ENCODE assay signal across 15 cellular contexts in the genomic region with DNA sequence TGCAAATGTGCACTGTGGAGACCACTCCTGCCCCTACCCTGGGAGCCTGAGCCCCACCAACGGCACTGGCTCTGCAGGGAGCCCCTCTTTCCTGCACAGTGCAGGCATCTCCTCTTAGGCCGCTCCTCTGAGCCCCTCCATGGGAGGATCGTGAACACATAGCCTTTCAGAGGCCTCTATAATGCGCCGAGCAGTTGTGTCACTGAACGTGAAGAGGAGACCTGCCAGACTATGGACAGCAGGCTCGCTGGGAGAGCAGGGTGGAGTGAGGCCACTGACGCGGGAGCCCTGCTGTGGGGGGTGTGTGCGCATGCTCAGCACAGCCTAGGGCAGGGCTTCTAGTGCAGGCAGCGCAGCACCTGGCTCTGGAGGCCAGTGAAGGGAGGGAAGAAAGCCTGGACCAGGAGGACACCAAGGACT.
A peak's percentile ranks its signal among the peaks of the same experiment; 100 is the strongest.
DNase-seq lines count a peak whose midpoint lies in the region; ATAC-seq and TF ChIP-seq lines count a peak whose summit lies in the region.
"Had no signal": no experiment of that assay in that cellular context is flagged by ENCODE, and none has a peak within 500 bp of the region (broad histone marks: within the 10 kb centered on the region; RNA-seq: fewer than 3 reads in every experiment).

No MANE protein-coding gene starts in this region.

- H3K9me3 ChIP-seq in right atrium auricular region (no peaks in the 10 kb centered on the region), lower lobe of right lung (no peaks in the 10 kb centered on the region)
- H3K9me3 ChIP-seq: vagina had no signal

- DNase-seq in right atrium auricular region (ENCODE audit: low spot score), result peak; percentile 30
- no peak for DNase-seq in Right ventricle myocardium inferior (ENCODE audit: missing footprints)
- peak; percentile 78 for DNase-seq in SHP77 treated with DMSO at 0.1 percent for 48 hours (lab: John Stamatoyannopoulos, UW)
- no peak for DNase-seq in lower lobe of right lung
- no peak for DNase-seq in T-helper 9 cell
- no peak for DNase-seq in DMS153 treated with DMSO at 0.1 percent for 48 hours (lab: John Stamatoyannopoulos, UW; ENCODE audit: unreplicated experiment)
- DNase-seq in activated CD4-positive, alpha-beta T cell treated with anti-CD3 and anti-CD28 coated beads, Interleukin-2, amount 50 U/mL, for 1 hour, result no peak
- DNase-seq: CD4-positive, CD25-positive, alpha-beta regulatory T cell; DMS79; HFFc6; natural killer cell; NCI-H2081 had no signal

- no peaks in the 10 kb centered on the region for H3K27me3 ChIP-seq in right atrium auricular region
- H3K27me3 ChIP-seq in lower lobe of right lung (ENCODE audit: low read depth), result no peaks in the 10 kb centered on the region
- H3K27me3 ChIP-seq: vagina had no signal

- TF ChIP-seq CTCF in right atrium auricular region (IDR thresholded peaks at IDR 0.05) (no peak), lower lobe of right lung (IDR thresholded peaks at IDR 0.05) (no peak)

- intact Hi-C loops in Right ventricle myocardium inferior (cut with DNase I) (loop anchor here (5.0 kb wide), 1 partner anchor 52 kb away; no protein-coding TSS in a partner anchor), lower lobe of right lung (cut with DNase I) (no loop called here)

- H3K4me1 ChIP-seq in right atrium auricular region, result peaks cover 0 to 15% of the 10 kb centered on the region in 2 donors
- peaks cover 11% of the 10 kb centered on the region for H3K4me1 ChIP-seq in lower lobe of right lung
- H3K4me1 ChIP-seq: vagina had no signal

- H3K4me3 ChIP-seq in right atrium auricular region, result no peak overlapping the region
- H3K4me3 ChIP-seq in lower lobe of right lung, result no peak overlapping the region
- H3K4me3 ChIP-seq: vagina had no signal

- H3K27ac ChIP-seq in right atrium auricular region (no peak overlapping the region), lower lobe of right lung (no peak overlapping the region)
- H3K27ac ChIP-seq: vagina had no signal

- no peak for ATAC-seq in Right ventricle myocardium inferior
- ATAC-seq in lower lobe of right lung, result peak; percentile 13 to 50
- ATAC-seq in HG03175 (IDR thresholded peaks at IDR 0.05; ENCODE audit: unreplicated experiment), result no peak
- ATAC-seq: activated CD4-positive, CD25-positive, alpha-beta regulatory T cell treated with anti-CD3 and anti-CD28 coated beads, Interleukin-2, amount 50 U/mL, for 24 hours had no signal

- H3K36me3 ChIP-seq in right atrium auricular region, result no peaks in the 10 kb centered on the region
- no peaks in the 10 kb centered on the region for H3K36me3 ChIP-seq in lower lobe of right lung
- H3K36me3 ChIP-seq: vagina had no signal

Comparison
In these comparisons a context has a peak if more than half of its experiments do, and no peak if none do; other contexts are left out.
1. DNase-seq: peak in right atrium auricular region (single experiment) and SHP77 treated with DMSO at 0.1 percent for 48 hours (single experiment); none in Right ventricle myocardium inferior (single experiment), lower lobe of right lung (single experiment), T-helper 9 cell (single experiment), DMS153 treated with DMSO at 0.1 percent for 48 hours (single experiment) and activated CD4-positive, alpha-beta T cell treated with anti-CD3 and anti-CD28 coated beads, Interleukin-2, amount 50 U/mL, for 1 hour (single experiment).
2. ATAC-seq: peak in lower lobe of right lung (2 of 2); none in Right ventricle myocardium inferior (single experiment) and HG03175 (single experiment).